In genomic region chr12:117559978-117560377, GRCh38 we compare ENCODE assay signal across 29 cellular contexts.
"Had no signal": no experiment of that assay in that cellular context is flagged by ENCODE, and none has a peak within 500 bp of the region (broad histone marks: within the 10 kb centered on the region; RNA-seq: fewer than 3 reads in every experiment).

No MANE protein-coding gene starts in this region.

- H3K27me3 ChIP-seq: SJSA1 had no signal

- H3K9ac ChIP-seq: KMS-11, SK-N-SH had no signal

- H3K4me2 ChIP-seq: KMS-11, PC-9, SK-N-SH had no signal

- H3K36me3 ChIP-seq: SJSA1 had no signal

- H3K27ac ChIP-seq: KMS-11, PC-9, SJSA1 had no signal

- DNase-seq: Karpas-422, MM.1S, MV-4-11, NCI-H1092, NCI-H1105, NCI-H1417 treated with DMSO at 0.1 percent for 48 hours, NCI-H1436 treated with DMSO at 0.1 percent for 48 hours, NCI-H1694 treated with DMSO at 0.1 percent for 48 hours, NCI-H187 treated with DMSO at 0.1 percent for 48 hours, NCI-H2029, NCI-H2081, NCI-H2107, NCI-H2171, NCI-H226, NCI-H446 treated with DMSO at 0.1 percent for 48 hours, NCI-H510A, NCI-H524, NCI-H526, NCI-H69, NCI-H748 treated with DMSO at 0.1 percent for 48 hours, NCI-H82, PC-9, Right ventricle myocardium superior, SHP77 treated with DMSO at 0.1 percent for 48 hours, SK-N-SH, T-cell had no signal

- H3K9me3 ChIP-seq: SJSA1, SK-N-SH had no signal

- H3K4me3 ChIP-seq: PC-9, SJSA1 had no signal

- H3K4me1 ChIP-seq: SJSA1 had no signal

- ATAC-seq: Panc1, T-cell had no signal

- H2AFZ ChIP-seq: PC-9 had no signal
